Comparison of ENCODE assay signal across 20 cellular contexts in genomic region chr2:1833046-1833445, GRCh38.
"Had no signal": no experiment of that assay in that cellular context is flagged by ENCODE, and none has a peak within 500 bp of the region (broad histone marks: within the 10 kb centered on the region; RNA-seq: fewer than 3 reads in every experiment).

No MANE protein-coding gene starts in this region.

- H3K36me3 ChIP-seq: colonic mucosa, ovary, thoracic aorta, transverse colon had no signal

- FAIRE-seq: endothelial cell of umbilical vein, urothelium cell line had no signal

- H3K27ac ChIP-seq: colonic mucosa, foreskin keratinocyte, hepatocyte, ovary, transverse colon had no signal

- H3K27ac Mint-ChIP-seq: naive thymus-derived CD8-positive, alpha-beta T cell; progenitor cell of endocrine pancreas; stimulated activated naive CD8-positive, alpha-beta T cell treated with anti-CD3 and anti-CD28 coated beads, Interleukin-15, Interleukin-2, amounts not matched to agents 100 ng/mL and 50 ng/mL, for 24 hours had no signal

- H3K36me3 Mint-ChIP-seq: naive thymus-derived CD8-positive, alpha-beta T cell had no signal

- H3K9me3 ChIP-seq: colonic mucosa, mucosa of descending colon, ovary, thoracic aorta, transverse colon had no signal

- H3K27me3 Mint-ChIP-seq: stimulated activated naive CD8-positive, alpha-beta T cell treated with anti-CD3 and anti-CD28 coated beads, Interleukin-15, Interleukin-2, amounts not matched to agents 100 ng/mL and 50 ng/mL, for 24 hours had no signal

- DNase-seq: cerebellar nuclear complex; colonic mucosa; dermis blood vessel endothelial cell; erythroblast; foreskin keratinocyte; head of caudate nucleus; left colon; mucosa of descending colon; ovary; stimulated activated CD4-positive, alpha-beta T cell treated with anti-CD3 and anti-CD28 coated beads, Interleukin-2, amount 100 ng/mL, for 48 hours; transverse colon had no signal

- H3K9me3 Mint-ChIP-seq: naive thymus-derived CD8-positive, alpha-beta T cell; stimulated activated naive CD8-positive, alpha-beta T cell treated with anti-CD3 and anti-CD28 coated beads, Interleukin-15, Interleukin-2, amounts not matched to agents 100 ng/mL and 50 ng/mL, for 24 hours had no signal

- H3K4me3 ChIP-seq: colonic mucosa, hepatocyte, mucosa of descending colon, ovary, smooth muscle cell, thoracic aorta, transverse colon had no signal

- ATAC-seq: foreskin keratinocyte; left colon; mucosa of descending colon; naive thymus-derived CD8-positive, alpha-beta T cell; right cardiac atrium had no signal

- H3K4me1 ChIP-seq: colonic mucosa, foreskin keratinocyte had no signal

- H3K4me3 Mint-ChIP-seq: naive thymus-derived CD8-positive, alpha-beta T cell; stimulated activated naive CD8-positive, alpha-beta T cell treated with anti-CD3 and anti-CD28 coated beads, Interleukin-15, Interleukin-2, amounts not matched to agents 100 ng/mL and 50 ng/mL, for 24 hours had no signal
